Comparison of ENCODE assay signal across 9 cellular contexts in genomic region chr15:52735231-52736089, GRCh38. TPM values are rescaled to one million over a fixed set of nuclear protein-coding genes. Genes with fewer than 3 reads are reported as not detected.
DNase-seq lines count a peak whose midpoint lies in the region; ATAC-seq, FAIRE-seq and TF ChIP-seq lines count a peak whose summit lies in the region.
"Had no signal": no experiment of that assay in that cellular context is flagged by ENCODE, and none has a peak within 500 bp of the region (broad histone marks: within the 10 kb centered on the region; RNA-seq: fewer than 3 reads in every experiment).

No MANE protein-coding gene starts in this region.

- H3K79me2 ChIP-seq in DND-41 (ENCODE audit: insufficient read depth, low read length) (no peaks in the 10 kb centered on the region), SK-N-SH (ENCODE audit: insufficient read depth) (no peaks in the 10 kb centered on the region), parathyroid adenoma (no peaks in the 10 kb centered on the region)

- H3K4me3 ChIP-seq in DND-41 (ENCODE audit: low read depth in 1 of 2, low read length in 2 of 2) (no peak overlapping the region), SK-N-SH (ENCODE audit: low read depth in 2 of 2, low read length in 1 of 2) (no peak overlapping the region; a peak in 1 of 4 replicates), parathyroid adenoma (ENCODE audit: low read depth, low read length) (no peak overlapping the region), uterus (no peak overlapping the region)

- ATAC-seq in DND-41 (ENCODE audit: insufficient read depth, low read depth) = peak; percentile 92

- H3K4me1 ChIP-seq in DND-41 (ENCODE audit: insufficient read depth, low read length) (no peaks in the 10 kb centered on the region), SK-N-SH (ENCODE audit: control insufficient read depth in 1 of 2, insufficient read depth in 2 of 2, low read depth in 1 of 2, low read length in 1 of 2) (no peaks in the 10 kb centered on the region), parathyroid adenoma (peaks cover 11% of the 10 kb centered on the region), uterus (no peaks in the 10 kb centered on the region)

- peak; percentile 72 for DNase-seq in DND-41
- peak; percentile 22 for DNase-seq in H54 (ENCODE audit: insufficient read length, low spot score)
- peak; percentile 17 for DNase-seq in NCI-H1048 (lab: John Stamatoyannopoulos, UW)
- DNase-seq in SK-N-SH = peak; percentile 71
- DNase-seq in activated naive CD4-positive, alpha-beta T cell treated with Interleukin-2 at 50 U/mL for 16 hours = peak; percentile 58
- DNase-seq in germinal center (ENCODE audit: low spot score) = peak; percentile 78
- DNase-seq in uterus = peak; percentile 39 to 68

- intact Hi-C loops in uterus (cut with DNase I; ENCODE audit: low total_unique reads) = loop anchor here (5.0 kb wide), 1 partner anchor 478 kb away; no protein-coding TSS in a partner anchor

- CTCF ChIA-PET in SK-N-SH (lab: Yijun Ruan, JAX) = interaction anchor here (0.6 to 3.4 kb wide), 40 partner anchors 9 to 1086 kb away, joined by 3 to 86 read pairs (median 4); partner anchors contain the start of gene ATOSA

- H3K27me3 ChIP-seq in DND-41 (ENCODE audit: insufficient read depth, low read length, poor library complexity) (no peaks in the 10 kb centered on the region), SK-N-SH (ENCODE audit: insufficient read depth) (peaks cover 4% of the 10 kb centered on the region; the same call in 1 of the 2 replicates), parathyroid adenoma (ENCODE audit: control insufficient read depth, insufficient read depth, low read length) (no peaks in the 10 kb centered on the region), uterus (no peaks in the 10 kb centered on the region)

- WGBS in SK-N-SH (ENCODE audit: low lambda C conversion rate) = 42% methylated on average over 4 of the region's 4 CpGs

- TF ChIP-seq EP300 in SK-N-SH (IDR thresholded peaks at IDR 0.05; ENCODE audit: borderline replicate concordance in 1 of 2, low read depth in 1 of 2, low read length in 1 of 2) = no peak

- H3K36me3 ChIP-seq in DND-41 (ENCODE audit: insufficient read depth, low read length) = no peaks in the 10 kb centered on the region
- no peaks in the 10 kb centered on the region for H3K36me3 ChIP-seq in SK-N-SH (replicated peaks in 1 of 2; ENCODE audit: control insufficient read depth in 1 of 2, insufficient read depth in 2 of 2, low read length in 1 of 2)
- no peaks in the 10 kb centered on the region for H3K36me3 ChIP-seq in parathyroid adenoma (ENCODE audit: control insufficient read depth, insufficient read depth, low read length)
- no peaks in the 10 kb centered on the region for H3K36me3 ChIP-seq in uterus

- no peak for FAIRE-seq in H54 (lab: Jason Lieb, UNC)
- FAIRE-seq: colon had no signal

- H3K4me2 ChIP-seq in DND-41 (ENCODE audit: insufficient read depth, low read length) (no peak overlapping the region), SK-N-SH (no peak overlapping the region), parathyroid adenoma (ENCODE audit: low read length) (no peak overlapping the region)

- H3K27ac ChIP-seq in DND-41 (ENCODE audit: low read length) = no peak overlapping the region
- H3K27ac ChIP-seq in SK-N-SH (ENCODE audit: low read depth in 2 of 2, low read length in 1 of 2) = no peak overlapping the region
- no peak overlapping the region for H3K27ac ChIP-seq in parathyroid adenoma
- H3K27ac ChIP-seq in uterus = no peak overlapping the region

- POLR2A ChIA-PET in SK-N-SH (lab: Yijun Ruan, JAX) = no interaction called here

- H3K9me3 ChIP-seq in DND-41 (ENCODE audit: insufficient read depth, low read length, severe bottlenecking) (no peaks in the 10 kb centered on the region), SK-N-SH (no peaks in the 10 kb centered on the region), parathyroid adenoma (ENCODE audit: control insufficient read depth, low read length) (no peaks in the 10 kb centered on the region), uterus (no peaks in the 10 kb centered on the region)

- no peaks in the 10 kb centered on the region for H4K20me1 ChIP-seq in DND-41 (ENCODE audit: insufficient read depth, low read length)
- no peaks in the 10 kb centered on the region for H4K20me1 ChIP-seq in SK-N-SH (ENCODE audit: insufficient read depth)

- no peak overlapping the region for H2AFZ ChIP-seq in DND-41 (ENCODE audit: low read depth, low read length)
- no peak overlapping the region for H2AFZ ChIP-seq in SK-N-SH (ENCODE audit: low read depth)
- no peak overlapping the region for H2AFZ ChIP-seq in parathyroid adenoma

- H3K9me2 ChIP-seq in SK-N-SH = no peaks in the 10 kb centered on the region

- no peak overlapping the region for H3K9ac ChIP-seq in DND-41 (ENCODE audit: low read depth, low read length)
- no peak overlapping the region for H3K9ac ChIP-seq in SK-N-SH
- H3K9ac ChIP-seq in parathyroid adenoma = no peak overlapping the region

- TF ChIP-seq CTCF in DND-41 (IDR thresholded peaks at IDR 0.05; ENCODE audit: borderline replicate concordance, extremely low read depth, low read length, poor library complexity, severe bottlenecking) (peak; percentile 84), SK-N-SH (IDR thresholded peaks at IDR 0.05) (peak; percentile 84), parathyroid adenoma (IDR thresholded peaks at IDR 0.05) (peak; percentile 78), uterus (IDR thresholded peaks at IDR 0.05) (peak; percentile 79 to 86 (median 86))

- peak; percentile 97 for TF ChIP-seq RAD21 in SK-N-SH (IDR thresholded peaks at IDR 0.05; ENCODE audit: low read length)

- no peak for TF ChIP-seq POLR2A in H54 (IDR thresholded peaks at IDR 0.05; ENCODE audit: low read depth, low read length)
- TF ChIP-seq POLR2A in uterus (IDR thresholded peaks at IDR 0.05) = no peak

- no peaks in the 10 kb centered on the region for H3F3A ChIP-seq in SK-N-SH (replicated peaks; ENCODE audit: insufficient read depth)

TF ChIP-seq in SK-N-SH, 30 proteins besides CTCF, POLR2A, EP300 and RAD21:
- no peak for TF ChIP-seq MXI1 (IDR thresholded peaks at IDR 0.05; ENCODE audit: low read depth, low read length)
- TF ChIP-seq TAF1 (IDR thresholded peaks at IDR 0.05; ENCODE audit: borderline replicate concordance, low read depth, low read length) = no peak
- peak; percentile 78 for TF ChIP-seq SMC3 (IDR thresholded peaks at IDR 0.05; ENCODE audit: low read depth, low read length)
- peak; percentile 9 for TF ChIP-seq CHD2 (IDR thresholded peaks at IDR 0.05; ENCODE audit: low read length, partially characterized antibody)
- no peak for TF ChIP-seq RXRA (IDR thresholded peaks at IDR 0.05; ENCODE audit: borderline replicate concordance, low read depth)
- TF ChIP-seq ELF1 (IDR thresholded peaks at IDR 0.05) = no peak

RNA-seq across cellular contexts. Expression of gene ONECUT1, which starts 54.7 kb away (rescaled TPM):
- not detected in 2 replicates for polyA plus RNA-seq in SK-N-SH (2012; rRNA removed)
- not detected in 2 replicates for polyA plus RNA-seq in SK-N-SH (2012; cell fraction: cytosol; rRNA removed)
- polyA plus RNA-seq in SK-N-SH (2012; cell fraction: nucleus; rRNA removed) = not detected in 2 replicates
- total RNA-seq in uterus = not detected

RNA-seq across cellular contexts. Expression of gene ATOSA, which starts 56.3 kb away (rescaled TPM):
- 7.4 and 10.9 TPM in 2 replicates for polyA plus RNA-seq in SK-N-SH (2012; rRNA removed)
- polyA plus RNA-seq in SK-N-SH (2012; cell fraction: cytosol; rRNA removed) = 8.2 and 9.2 TPM in 2 replicates
- 23.1 and 33.3 TPM in 2 replicates for polyA plus RNA-seq in SK-N-SH (2012; cell fraction: nucleus; rRNA removed)
- 100 to 1,000 TPM in 1 of 4 donors, 10 to 100 TPM in 3; 45.0 to 114 (median 78.9) TPM for total RNA-seq in uterus

Comparison
In these comparisons a context has a peak if more than half of its experiments do, and no peak if none do; other contexts are left out.
1. DNase-seq: peak in every context shown above with its lines; median percentile 78 in germinal center; 72 in DND-41; 71 in SK-N-SH; 58 in activated naive CD4-positive, alpha-beta T cell treated with Interleukin-2 at 50 U/mL for 16 hours; 54 in uterus; 22 in H54; 17 in NCI-H1048.